In genomic region chrX:101219116-101219839, GRCh38 we compare ENCODE assay signal across 12 cellular contexts. TPM values are rescaled to one million over a fixed set of nuclear protein-coding genes. Genes with fewer than 3 reads are reported as not detected.
DNase-seq lines count a peak whose midpoint lies in the region; ATAC-seq and TF ChIP-seq lines count a peak whose summit lies in the region.
"Had no signal": no experiment of that assay in that cellular context is flagged by ENCODE, and none has a peak within 500 bp of the region (broad histone marks: within the 10 kb centered on the region; RNA-seq: fewer than 3 reads in every experiment).

A gene with protein sequence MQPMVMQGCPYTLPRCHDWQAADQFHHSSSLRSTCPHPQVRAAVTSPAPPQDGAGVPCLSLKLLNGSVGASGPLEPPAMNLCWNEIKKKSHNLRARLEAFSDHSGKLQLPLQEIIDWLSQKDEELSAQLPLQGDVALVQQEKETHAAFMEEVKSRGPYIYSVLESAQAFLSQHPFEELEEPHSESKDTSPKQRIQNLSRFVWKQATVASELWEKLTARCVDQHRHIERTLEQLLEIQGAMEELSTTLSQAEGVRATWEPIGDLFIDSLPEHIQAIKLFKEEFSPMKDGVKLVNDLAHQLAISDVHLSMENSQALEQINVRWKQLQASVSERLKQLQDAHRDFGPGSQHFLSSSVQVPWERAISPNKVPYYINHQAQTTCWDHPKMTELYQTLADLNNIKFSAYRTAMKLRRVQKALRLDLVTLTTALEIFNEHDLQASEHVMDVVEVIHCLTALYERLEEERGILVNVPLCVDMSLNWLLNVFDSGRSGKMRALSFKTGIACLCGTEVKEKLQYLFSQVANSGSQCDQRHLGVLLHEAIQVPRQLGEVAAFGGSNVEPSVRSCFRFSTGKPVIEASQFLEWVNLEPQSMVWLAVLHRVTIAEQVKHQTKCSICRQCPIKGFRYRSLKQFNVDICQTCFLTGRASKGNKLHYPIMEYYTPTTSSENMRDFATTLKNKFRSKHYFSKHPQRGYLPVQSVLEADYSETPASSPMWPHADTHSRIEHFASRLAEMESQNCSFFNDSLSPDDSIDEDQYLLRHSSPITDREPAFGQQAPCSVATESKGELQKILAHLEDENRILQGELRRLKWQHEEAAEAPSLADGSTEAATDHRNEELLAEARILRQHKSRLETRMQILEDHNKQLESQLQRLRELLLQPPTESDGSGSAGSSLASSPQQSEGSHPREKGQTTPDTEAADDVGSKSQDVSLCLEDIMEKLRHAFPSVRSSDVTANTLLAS (plus strand): TSS chrX:101219786. CDS start chrX:101231648, 11,862 bp downstream.

- H3K4me3 Mint-ChIP-seq in GM23338 (peak within 1 kb of the TSS; percentile 26; the same call in 2 of the 3 replicates), brain (peak within 1 kb of the TSS; percentile 66 to 79 (median 76))
- H3K4me3 Mint-ChIP-seq: activated naive CD4-positive, alpha-beta T cell treated with anti-CD3 and anti-CD28 coated beads for 36 hours had no signal

- H3K9ac ChIP-seq in mesendoderm (ENCODE audit: low read length): no peak within 1 kb of the TSS

- H3K27me3 ChIP-seq in ACC112 (ENCODE audit: insufficient read depth, low read length) (no peaks in the 10 kb centered on the region), GM23338 (ENCODE audit: insufficient read depth) (no peaks in the 10 kb centered on the region), mesendoderm (ENCODE audit: insufficient read depth, low read length, poor library complexity) (no peaks in the 10 kb centered on the region)
- H3K27me3 ChIP-seq: BE2C had no signal

- H3K27ac ChIP-seq in ACC112 (ENCODE audit: low read depth, low read length) (peak within 1 kb of the TSS; percentile 52; the same call in 1 of the 2 replicates), GM23338 (ENCODE audit: low read depth) (no peak within 1 kb of the TSS), mesendoderm (ENCODE audit: low read depth, low read length) (no peak within 1 kb of the TSS)

- H2AK5ac ChIP-seq in mesendoderm (ENCODE audit: low read length): no peak within 1 kb of the TSS

- H2AFZ ChIP-seq in ACC112 (ENCODE audit: low read length, unreplicated experiment) (peak within 1 kb of the TSS; percentile 65), GM23338 (0 out of 2 replicates have a peak within 1 kb of the TSS, but pooled peaks have one; percentile 81)

- no peak within 1 kb of the TSS for H4K5ac ChIP-seq in mesendoderm (ENCODE audit: low read length)

- H4K8ac ChIP-seq in mesendoderm (ENCODE audit: low read depth, low read length): no peak within 1 kb of the TSS

- H3K4me3 ChIP-seq in ACC112 (ENCODE audit: low read depth, low read length): no peak within 1 kb of the TSS
- H3K4me3 ChIP-seq in GM23338: no peak within 1 kb of the TSS
- no peak within 1 kb of the TSS for H3K4me3 ChIP-seq in mesendoderm (ENCODE audit: low read length)

- H3K4me1 ChIP-seq in ACC112 (ENCODE audit: control insufficient read depth, insufficient read depth, low read length, unreplicated experiment) (peaks cover 8% of the 10 kb centered on the region), GM23338 (ENCODE audit: insufficient read depth) (no peaks in the 10 kb centered on the region), mesendoderm (ENCODE audit: control insufficient read depth, low read depth, low read length) (no peaks in the 10 kb centered on the region)
- H3K4me1 ChIP-seq: BE2C had no signal

- no peak for TF ChIP-seq CTCF in GM23338 (conservative IDR thresholded peaks at IDR 0.05; ENCODE audit: low read depth in 2 of 2)
- TF ChIP-seq CTCF in brain (conservative IDR thresholded peaks at IDR 0.05): no peak

- DNase-seq in GM23338 (ENCODE audit: low spot score) (no peak), mesendoderm (no peak), HEK293T (ENCODE audit: extremely low spot score) (no peak), SIG-M5 (lab: John Stamatoyannopoulos, UW) (no peak)
- DNase-seq: BE2C; NCI-H526; stimulated activated naive CD4-positive, alpha-beta T cell had no signal

- H3K79me1 ChIP-seq in mesendoderm (ENCODE audit: low read length): no peaks in the 10 kb centered on the region

- POLR2A ChIA-PET in HEK293T (lab: Yijun Ruan, JAX): no interaction called here

- no peak within 1 kb of the TSS for H2BK5ac ChIP-seq in mesendoderm (ENCODE audit: low read length)

- no peak within 1 kb of the TSS for H3K56ac ChIP-seq in mesendoderm (ENCODE audit: low read length)

- no peaks in the 10 kb centered on the region for H3K9me2 ChIP-seq in GM23338 (ENCODE audit: insufficient read depth)

- peaks cover 6% of the 10 kb centered on the region for H3K4me1 Mint-ChIP-seq in GM23338
- H3K4me1 Mint-ChIP-seq in brain: peaks cover 31% of the 10 kb centered on the region

- H2BK120ac ChIP-seq in mesendoderm (ENCODE audit: low read depth, low read length): no peak within 1 kb of the TSS

- no peaks in the 10 kb centered on the region; the same call in 2 of the 3 replicates for H3K9me3 Mint-ChIP-seq in GM23338
- H3K9me3 Mint-ChIP-seq in brain: peaks cover 0 to 4% (median 0%) of the 10 kb centered on the region in 5 experiments
- H3K9me3 Mint-ChIP-seq: activated naive CD4-positive, alpha-beta T cell treated with anti-CD3 and anti-CD28 coated beads for 36 hours had no signal

- no peaks in the 10 kb centered on the region for H4K20me1 ChIP-seq in GM23338 (replicated peaks; ENCODE audit: insufficient read depth)

- no peaks in the 10 kb centered on the region for H3F3A ChIP-seq in GM23338 (replicated peaks; ENCODE audit: low read depth)

- no peaks in the 10 kb centered on the region for H3K36me3 Mint-ChIP-seq in GM23338 (ENCODE audit: low read depth)
- H3K36me3 Mint-ChIP-seq in brain: no peaks in the 10 kb centered on the region

- peak within 1 kb of the TSS; percentile 18 for H3K18ac ChIP-seq in mesendoderm (ENCODE audit: low read length)

- H3K23ac ChIP-seq in mesendoderm (ENCODE audit: low read length): no peak within 1 kb of the TSS

- ATAC-seq in GM23338 (peak; percentile 59), GM21825 (IDR thresholded peaks at IDR 0.05; ENCODE audit: unreplicated experiment) (no peak)
- no peak for ATAC-seq in activated CD4-positive, CD25-positive, alpha-beta regulatory T cell treated with anti-CD3 and anti-CD28 coated beads, Interleukin-2, amount 50 U/mL, for 24 hours

- no CpG with 5 or more reads among the region's 7 CpGs for WGBS in mesendoderm (ENCODE audit: extremely low coverage, insufficient coverage, low lambda C conversion rate)

- no peak within 1 kb of the TSS for H3K4me2 ChIP-seq in GM23338
- no peak within 1 kb of the TSS for H3K4me2 ChIP-seq in mesendoderm (ENCODE audit: low read length)

- no peak within 1 kb of the TSS for H3K4ac ChIP-seq in mesendoderm (ENCODE audit: low read depth, low read length)

- H3K27ac Mint-ChIP-seq in GM23338 (no peak within 1 kb of the TSS), brain (peak within 1 kb of the TSS; percentile 67 to 94 (median 83))
- H3K27ac Mint-ChIP-seq: activated naive CD4-positive, alpha-beta T cell treated with anti-CD3 and anti-CD28 coated beads for 36 hours had no signal

- H3K79me2 ChIP-seq in ACC112 (ENCODE audit: control insufficient read depth, insufficient read depth, low read length, unreplicated experiment) (no peaks in the 10 kb centered on the region), GM23338 (replicated peaks; ENCODE audit: insufficient read depth) (no peaks in the 10 kb centered on the region), mesendoderm (ENCODE audit: control insufficient read depth, insufficient read depth, low read length) (no peaks in the 10 kb centered on the region)

- CTCF ChIA-PET in HEK293T (lab: Yijun Ruan, JAX): interaction anchor here (0.6 kb wide), 1 partner anchor 103 kb away, joined by 3 read pairs; no protein-coding TSS in a partner anchor

- no peaks in the 10 kb centered on the region for H3K36me3 ChIP-seq in ACC112 (ENCODE audit: insufficient read depth, low read length)
- no peaks in the 10 kb centered on the region for H3K36me3 ChIP-seq in GM23338 (ENCODE audit: insufficient read depth)
- no peaks in the 10 kb centered on the region for H3K36me3 ChIP-seq in mesendoderm (ENCODE audit: control insufficient read depth, insufficient read depth, low read length)
- H3K36me3 ChIP-seq: BE2C had no signal

- H3K27me3 Mint-ChIP-seq in GM23338 (ENCODE audit: insufficient read depth, low read depth, poor library complexity): peaks cover 4% of the 10 kb centered on the region
- H3K27me3 Mint-ChIP-seq in brain: no peaks in the 10 kb centered on the region

- no peak within 1 kb of the TSS for H2BK15ac ChIP-seq in mesendoderm (replicated peaks; ENCODE audit: low read depth)

TF ChIP-seq in HEK293T, 16 proteins besides CTCF, POLR2A, EP300 and RAD21:
- TF ChIP-seq L3MBTL2 (conservative IDR thresholded peaks at IDR 0.05) (no peak), ZNF384 (IDR thresholded peaks at IDR 0.05) (no peak), TARDBP (IDR thresholded peaks at IDR 0.05) (no peak), SUZ12 (IDR thresholded peaks at IDR 0.05) (no peak), FOXM1 (IDR thresholded peaks at IDR 0.05; ENCODE audit: borderline replicate concordance) (no peak), LEF1 (IDR thresholded peaks at IDR 0.05; ENCODE audit: borderline replicate concordance) (no peak), CTBP1 (IDR thresholded peaks at IDR 0.05; ENCODE audit: borderline replicate concordance) (no peak), NFRKB (IDR thresholded peaks at IDR 0.05) (no peak), ELF4 (IDR thresholded peaks at IDR 0.05) (no peak), FOXA1 (IDR thresholded peaks at IDR 0.05) (no peak), ARNT (IDR thresholded peaks at IDR 0.05) (no peak), BHLHE40 (IDR thresholded peaks at IDR 0.05; ENCODE audit: borderline replicate concordance) (no peak), SP1 (IDR thresholded peaks at IDR 0.05) (no peak), HDGF (IDR thresholded peaks at IDR 0.05; ENCODE audit: borderline replicate concordance) (no peak), FOXK2 (IDR thresholded peaks at IDR 0.05) (no peak)
- TF ChIP-seq, protein P1, sequence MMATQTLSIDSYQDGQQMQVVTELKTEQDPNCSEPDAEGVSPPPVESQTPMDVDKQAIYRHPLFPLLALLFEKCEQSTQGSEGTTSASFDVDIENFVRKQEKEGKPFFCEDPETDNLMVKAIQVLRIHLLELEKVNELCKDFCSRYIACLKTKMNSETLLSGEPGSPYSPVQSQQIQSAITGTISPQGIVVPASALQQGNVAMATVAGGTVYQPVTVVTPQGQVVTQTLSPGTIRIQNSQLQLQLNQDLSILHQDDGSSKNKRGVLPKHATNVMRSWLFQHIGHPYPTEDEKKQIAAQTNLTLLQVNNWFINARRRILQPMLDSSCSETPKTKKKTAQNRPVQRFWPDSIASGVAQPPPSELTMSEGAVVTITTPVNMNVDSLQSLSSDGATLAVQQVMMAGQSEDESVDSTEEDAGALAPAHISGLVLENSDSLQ (IDR thresholded peaks at IDR 0.05): no peak

RNA-seq across cellular contexts. Expression of the gene that starts here (rescaled TPM):
- 0.24 and 0.39 TPM in 2 replicates for total RNA-seq in GM23338 (2014; rRNA removed; shearing (Covaris generic))
- polyA plus RNA-seq in GM23338 (2016; fragmentation: Nextera tagmentation; extraction: Ambion mirVana): 0.09 TPM in 1 of 2 replicates, not detected in the other
- polyA plus RNA-seq in brain (ENCODE audit: insufficient read depth, low read depth, low replicate concordance): 0.92 TPM
- 0.11 TPM for polyA plus RNA-seq in mesendoderm (2013, experiment 1 of 2)
- polyA plus RNA-seq in mesendoderm (2013, experiment 2 of 2): 0.11 TPM

Comparison
In these comparisons a context has a peak if more than half of its experiments do, and no peak if none do; other contexts are left out.
1. Peak in ATAC-seq in GM23338; RNA of the gene not detected or under 1 TPM.